In genomic region chr4:87047281-87047798, GRCh38 we compare ENCODE assay signal across 30 cellular contexts.
DNase-seq lines count a peak whose midpoint lies in the region; ATAC-seq, FAIRE-seq and TF ChIP-seq lines count a peak whose summit lies in the region.
"Had no signal": no experiment of that assay in that cellular context is flagged by ENCODE, and none has a peak within 500 bp of the region (broad histone marks: within the 10 kb centered on the region; RNA-seq: fewer than 3 reads in every experiment).

No MANE protein-coding gene starts in this region.

- H3K9me3 Mint-ChIP-seq in WTC11 (no peaks in the 10 kb centered on the region), nephron progenitor cell (no peaks in the 10 kb centered on the region)
- H3K9me3 Mint-ChIP-seq: activated naive CD8-positive, alpha-beta T cell treated with anti-CD3 and anti-CD28 coated beads, Interleukin-2, amount 10 ng/mL, durations not matched to agents 7 days and 5 days; dendritic cell treated with granulocyte-macrophage colony-stimulating factor and Interleukin-4, amounts not matched to agents 40 ng/mL and 50 ng/mL, for 4 days; natural killer cell; T-cell had no signal

- no peak for DNase-seq in WTC11 (ENCODE audit: low spot score)
- DNase-seq in nephron progenitor cell = no peak
- no peak for DNase-seq in HepG2 (ENCODE audit: low spot score)
- DNase-seq in colonic mucosa = no peak
- DNase-seq: activated gamma-delta T cell treated with Interleukin-2 at 50 U/mL for 16 hours; activated naive CD8-positive, alpha-beta T cell treated with anti-CD3 and anti-CD28 coated beads, Interleukin-2, amount 10 ng/mL, durations not matched to agents 7 days and 5 days; activated T-cell treated with anti-CD3 and anti-CD28 coated beads, Interleukin-2, amount 50 U/mL, for 48 hours; central memory CD4-positive, alpha-beta T cell; DMS153; foreskin keratinocyte; GM23248; lower lobe of right lung; MM.1S; natural killer cell; NCI-H2029 treated with DMSO at 0.1 percent for 48 hours; NCI-H524 treated with DMSO at 0.1 percent for 48 hours; OCI-M1; stimulated activated naive CD4-positive, alpha-beta T cell treated with Interleukin-2 at 50 U/mL for 16 hours; T-cell had no signal

- H3K36me3 Mint-ChIP-seq in WTC11 (peaks cover 33% of the 10 kb centered on the region), nephron progenitor cell (ENCODE audit: low read depth) (peaks cover 59% of the 10 kb centered on the region)
- H3K36me3 Mint-ChIP-seq: natural killer cell had no signal

- peaks cover 22% of the 10 kb centered on the region for H3K79me2 ChIP-seq in HepG2 (ENCODE audit: insufficient read depth, low read length)

- H3K27ac Mint-ChIP-seq in WTC11 (peak overlapping the region; percentile 18; the same call in 1 of the 2 replicates), nephron progenitor cell (no peak overlapping the region)
- H3K27ac Mint-ChIP-seq: activated naive CD8-positive, alpha-beta T cell treated with anti-CD3 and anti-CD28 coated beads, Interleukin-2, amount 10 ng/mL, durations not matched to agents 7 days and 5 days; dendritic cell treated with granulocyte-macrophage colony-stimulating factor and Interleukin-4, amounts not matched to agents 40 ng/mL and 50 ng/mL, for 4 days; natural killer cell; T-cell had no signal

- H3K27me3 ChIP-seq in stomach smooth muscle (ENCODE audit: control insufficient read depth in 1 of 2, insufficient read depth in 2 of 2, low read length in 2 of 2) (no peaks in the 10 kb centered on the region), HepG2 (ENCODE audit: control insufficient read depth in 1 of 2, insufficient read depth in 2 of 2, low read length in 2 of 2) (no peaks in the 10 kb centered on the region), colonic mucosa (no peaks in the 10 kb centered on the region)
- H3K27me3 ChIP-seq: BLaER1 treated with 17β-estradiol and CSF1 and Interleukin-3, amounts not matched to agents 10 nM and 100 nM; foreskin keratinocyte had no signal

- FAIRE-seq in HepG2 (lab: Jason Lieb, UNC) = no peak
- FAIRE-seq: astrocyte, GM12891 had no signal

- H3K9ac ChIP-seq in stomach smooth muscle (ENCODE audit: low read length in 2 of 2) (no peak overlapping the region), HepG2 (ENCODE audit: insufficient read depth, low read depth, low read length) (no peak overlapping the region), colonic mucosa (ENCODE audit: low read depth in 2 of 2, low read length in 2 of 2) (no peak overlapping the region)
- H3K9ac ChIP-seq: BLaER1 treated with 17β-estradiol and CSF1 and Interleukin-3, amounts not matched to agents 10 nM and 100 nM; GM23248; KMS-11 had no signal

- H3K4me2 ChIP-seq in HepG2 (ENCODE audit: low read depth, low read length) = no peak overlapping the region
- H3K4me2 ChIP-seq: BLaER1 treated with 17β-estradiol and CSF1 and Interleukin-3, amounts not matched to agents 10 nM and 100 nM; KMS-11; smooth muscle cell had no signal

- peaks cover 16% of the 10 kb centered on the region for H4K20me1 ChIP-seq in HepG2 (ENCODE audit: insufficient read depth, low read length)

- no TSS peak for BruUV-seq in HepG2 (replicated peaks; lab: Mats Ljungman, UMichigan)

- no peak overlapping the region for H2AFZ ChIP-seq in HepG2 (ENCODE audit: low read length)
- H2AFZ ChIP-seq: GM23248 had no signal

- no peaks in the 10 kb centered on the region for H3K9me3 ChIP-seq in stomach smooth muscle (ENCODE audit: control insufficient read depth in 2 of 2, low read length in 2 of 2)
- H3K9me3 ChIP-seq in HepG2 (ENCODE audit: low read length) = no peaks in the 10 kb centered on the region
- H3K9me3 ChIP-seq in colonic mucosa = no peaks in the 10 kb centered on the region
- H3K9me3 ChIP-seq: lower lobe of right lung had no signal

- peaks cover 9 to 11% of the 10 kb centered on the region in 2 donors for H3K36me3 ChIP-seq in stomach smooth muscle (ENCODE audit: control insufficient read depth in 2 of 2, insufficient read depth in 2 of 2, low read length in 2 of 2)
- peaks cover 10 to 35% of the 10 kb centered on the region in 2 experiments; a peak in 4 of 5 replicates for H3K36me3 ChIP-seq in HepG2 (replicated peaks in 1 of 2; ENCODE audit: control insufficient read depth in 1 of 2, insufficient read depth in 2 of 2, low read length in 2 of 2)
- H3K36me3 ChIP-seq in colonic mucosa = peaks cover 7% of the 10 kb centered on the region

- ATAC-seq in WTC11 = no peak
- no peak for ATAC-seq in HepG2
- ATAC-seq in HG03097 (IDR thresholded peaks at IDR 0.05; ENCODE audit: low FRiP score, unreplicated experiment) = no peak
- ATAC-seq: esophagus mucosa, foreskin keratinocyte, lower lobe of right lung, natural killer cell, T-cell had no signal

- no peak for TF ChIP-seq RAD21 in HepG2 (CRISPR knock-in tag; IDR thresholded peaks at IDR 0.05)

- CTCF ChIA-PET in WTC11 (lab: Charles Lee) (no interaction called here), HepG2 (lab: Yijun Ruan, JAX; ENCODE audit: low intra/inter-chr PET ratio, low total read pairs) (no interaction called here)

- H3K4me3 ChIP-seq in GM12875 (ENCODE audit: low read depth, low read length) = peak overlapping the region; percentile 16
- no peak overlapping the region for H3K4me3 ChIP-seq in stomach smooth muscle (ENCODE audit: low read length in 2 of 2)
- H3K4me3 ChIP-seq in HepG2 (replicated peaks in 1 of 3; ENCODE audit: insufficient read depth in 1 of 3, low read depth in 2 of 3, low read length in 3 of 3) = no peak overlapping the region
- H3K4me3 ChIP-seq in colonic mucosa = no peak overlapping the region
- H3K4me3 ChIP-seq: BLaER1 treated with 17β-estradiol and CSF1 and Interleukin-3, amounts not matched to agents 10 nM and 100 nM; GM23248; lower lobe of right lung; smooth muscle cell had no signal

- 99% methylated on average over 11 of the region's 11 CpGs for WGBS in HepG2 (ENCODE audit: low lambda C conversion rate)

- in situ Hi-C loops in HepG2 (cut with HindIII; ENCODE audit: extremely low pct_ligation_motif_present, low pct_unique_long_range_greater_than_20kb) = no loop called here

- H3K4me3 Mint-ChIP-seq in WTC11 = no peak overlapping the region
- peak overlapping the region; percentile 17 for H3K4me3 Mint-ChIP-seq in nephron progenitor cell
- H3K4me3 Mint-ChIP-seq: activated naive CD8-positive, alpha-beta T cell treated with anti-CD3 and anti-CD28 coated beads, Interleukin-2, amount 10 ng/mL, durations not matched to agents 7 days and 5 days; dendritic cell treated with granulocyte-macrophage colony-stimulating factor and Interleukin-4, amounts not matched to agents 40 ng/mL and 50 ng/mL, for 4 days; natural killer cell; T-cell had no signal

- intact Hi-C loops in HepG2 (cut with micrococcal nuclease; ENCODE audit: unreplicated experiment) = no loop called here
- intact Hi-C loops in colonic mucosa (cut with DNase I) = no loop called here

- POLR2A ChIA-PET in WTC11 (lab: Charles Lee) = no interaction called here
- POLR2A ChIA-PET in HepG2 (lab: Yijun Ruan, JAX) = no interaction called here

- H3K27me3 Mint-ChIP-seq in WTC11 (ENCODE audit: low read depth) (no peaks in the 10 kb centered on the region), nephron progenitor cell (ENCODE audit: low read depth, poor library complexity) (no peaks in the 10 kb centered on the region)
- H3K27me3 Mint-ChIP-seq: activated naive CD8-positive, alpha-beta T cell treated with anti-CD3 and anti-CD28 coated beads, Interleukin-2, amount 10 ng/mL, durations not matched to agents 7 days and 5 days; dendritic cell treated with granulocyte-macrophage colony-stimulating factor and Interleukin-4, amounts not matched to agents 40 ng/mL and 50 ng/mL, for 4 days; T-cell had no signal

- TF ChIP-seq EP300 in HepG2 (IDR thresholded peaks at IDR 0.05; ENCODE audit: low read depth in 2 of 2, low read length in 2 of 2) (no peak), HepG2 (CRISPR knock-in tag; IDR thresholded peaks at IDR 0.05; ENCODE audit: borderline replicate concordance) (no peak)

- H3K27ac ChIP-seq in stomach smooth muscle (ENCODE audit: low read length) (peak overlapping the region; percentile 89), HepG2 (ENCODE audit: extremely low read length, insufficient read depth, low read length) (no peak overlapping the region), colonic mucosa (no peak overlapping the region)
- H3K27ac ChIP-seq: foreskin keratinocyte, KMS-11, lower lobe of right lung, RWPE1 had no signal

- TF ChIP-seq POLR2A in HepG2 (IDR thresholded peaks at IDR 0.05; ENCODE audit: insufficient read depth in 1 of 2, low read depth in 2 of 2, low read length in 2 of 2) = no peak

- TF ChIP-seq CTCF in GM12875 (IDR thresholded peaks at IDR 0.05; ENCODE audit: borderline replicate concordance, insufficient read depth, low read depth, low read length) = no peak
- no peak for TF ChIP-seq CTCF in WTC11 (IDR thresholded peaks at IDR 0.05)
- no peak for TF ChIP-seq CTCF in nephron progenitor cell (IDR thresholded peaks at IDR 0.05)
- TF ChIP-seq CTCF in HepG2 (CRISPR knock-in tag; IDR thresholded peaks at IDR 0.05) = no peak
- no peak for TF ChIP-seq CTCF in colonic mucosa (IDR thresholded peaks at IDR 0.05)

- H3K4me1 Mint-ChIP-seq in WTC11 (peaks cover 18% of the 10 kb centered on the region), nephron progenitor cell (peaks cover 53% of the 10 kb centered on the region)

- peaks cover 26% of the 10 kb centered on the region for H3K4me1 ChIP-seq in stomach smooth muscle (ENCODE audit: control insufficient read depth, insufficient read depth, low read length)
- H3K4me1 ChIP-seq in HepG2 (ENCODE audit: insufficient read depth, low read length) = peaks cover 20% of the 10 kb centered on the region
- no peaks in the 10 kb centered on the region for H3K4me1 ChIP-seq in colonic mucosa

TF ChIP-seq in HepG2, 621 proteins besides CTCF, POLR2A, EP300 and RAD21 (continues in another document):
- no peak for TF ChIP-seq KDM6A (CRISPR knock-in tag; IDR thresholded peaks at IDR 0.05; ENCODE audit: low read depth)
